ENCODE assay signal across 24 cellular contexts in genomic region chr3:21914451-21914850, GRCh38.
"Had no signal": no experiment of that assay in that cellular context is flagged by ENCODE, and none has a peak within 500 bp of the region (broad histone marks: within the 10 kb centered on the region; RNA-seq: fewer than 3 reads in every experiment).

No MANE protein-coding gene starts in this region.

- H3K79me2 ChIP-seq: hepatocyte had no signal

- H3K4me2 ChIP-seq: hepatocyte had no signal

- H3K9me3 Mint-ChIP-seq: dendritic cell treated with granulocyte-macrophage colony-stimulating factor and Interleukin-4, amounts not matched to agents 40 ng/mL and 50 ng/mL, for 4 days; nephron progenitor cell; stimulated activated naive CD8-positive, alpha-beta T cell treated with anti-CD3 and anti-CD28 coated beads, Interleukin-15, amount 100 ng/mL, for 72 hours had no signal

- H3K4me1 ChIP-seq: pancreas, psoas muscle, right atrium auricular region, tibial artery had no signal

- H3K27ac ChIP-seq: cardiac muscle cell, hepatocyte, pancreas, psoas muscle, right atrium auricular region, skin epidermis, tibial artery had no signal

- H3K36me3 ChIP-seq: cardiac muscle cell, pancreas, right atrium auricular region, tibial artery had no signal

- H3K36me3 Mint-ChIP-seq: activated naive CD8-positive, alpha-beta T cell; immature natural killer cell; stimulated activated effector memory CD8-positive, alpha-beta T cell treated with anti-CD3 and anti-CD28 coated beads, Interleukin-12 subunit alpha, Interleukin-12 subunit beta, amount 100 ng/mL, for 72 hours had no signal

- H3K4me3 ChIP-seq: cardiac muscle cell, hepatocyte, pancreas, psoas muscle, right atrium auricular region, skin epidermis, tibial artery had no signal

- H3K4me1 Mint-ChIP-seq: activated T-helper 17 cell treated with anti-CD3 and anti-CD28 coated beads, Interleukin-2, amount 50 U/mL, for 72 hours; immature natural killer cell; nephron progenitor cell; stimulated activated effector memory CD8-positive, alpha-beta T cell treated with anti-CD3 and anti-CD28 coated beads, Interleukin-12 subunit alpha, Interleukin-12 subunit beta, amount 100 ng/mL, for 72 hours; stimulated activated naive CD8-positive, alpha-beta T cell treated with anti-CD3 and anti-CD28 coated beads, Interleukin-15, amount 100 ng/mL, for 72 hours had no signal

- H2AFZ ChIP-seq: hepatocyte had no signal

- H3K4me3 Mint-ChIP-seq: activated naive CD8-positive, alpha-beta T cell; activated T-cell treated with anti-CD3 and anti-CD28 coated beads, Interleukin-2, amount 50 U/mL, for 24 hours; activated T-helper 17 cell treated with anti-CD3 and anti-CD28 coated beads, Interleukin-2, amount 50 U/mL, for 72 hours; dendritic cell treated with granulocyte-macrophage colony-stimulating factor and Interleukin-4, amounts not matched to agents 40 ng/mL and 50 ng/mL, for 4 days; immature natural killer cell; nephron progenitor cell; stimulated activated effector memory CD8-positive, alpha-beta T cell treated with anti-CD3 and anti-CD28 coated beads, Interleukin-12 subunit alpha, Interleukin-12 subunit beta, amount 100 ng/mL, for 72 hours; stimulated activated naive CD8-positive, alpha-beta T cell treated with anti-CD3 and anti-CD28 coated beads, Interleukin-15, amount 100 ng/mL, for 72 hours had no signal

- H3K27ac Mint-ChIP-seq: activated naive CD8-positive, alpha-beta T cell; activated T-cell treated with anti-CD3 and anti-CD28 coated beads, Interleukin-2, amount 50 U/mL, for 24 hours; activated T-helper 17 cell treated with anti-CD3 and anti-CD28 coated beads, Interleukin-2, amount 50 U/mL, for 72 hours; dendritic cell treated with granulocyte-macrophage colony-stimulating factor and Interleukin-4, amounts not matched to agents 40 ng/mL and 50 ng/mL, for 4 days; immature natural killer cell; nephron progenitor cell; stimulated activated effector memory CD8-positive, alpha-beta T cell treated with anti-CD3 and anti-CD28 coated beads, Interleukin-12 subunit alpha, Interleukin-12 subunit beta, amount 100 ng/mL, for 72 hours; stimulated activated naive CD8-positive, alpha-beta T cell treated with anti-CD3 and anti-CD28 coated beads, Interleukin-15, amount 100 ng/mL, for 72 hours had no signal

- H3K27me3 ChIP-seq: cardiac muscle cell, hepatocyte, pancreas, right atrium auricular region, tibial artery had no signal

- H3K27me3 Mint-ChIP-seq: activated naive CD8-positive, alpha-beta T cell; activated T-cell treated with anti-CD3 and anti-CD28 coated beads, Interleukin-2, amount 50 U/mL, for 24 hours; activated T-helper 17 cell treated with anti-CD3 and anti-CD28 coated beads, Interleukin-2, amount 50 U/mL, for 72 hours; dendritic cell treated with granulocyte-macrophage colony-stimulating factor and Interleukin-4, amounts not matched to agents 40 ng/mL and 50 ng/mL, for 4 days; stimulated activated naive CD8-positive, alpha-beta T cell treated with anti-CD3 and anti-CD28 coated beads, Interleukin-15, amount 100 ng/mL, for 72 hours had no signal

- ATAC-seq: activated T-helper 17 cell treated with anti-CD3 and anti-CD28 coated beads, Interleukin-2, amount 50 U/mL, for 72 hours; left ventricle myocardium superior; pancreas; psoas muscle; stimulated activated effector memory CD8-positive, alpha-beta T cell treated with anti-CD3 and anti-CD28 coated beads, Interleukin-12 subunit alpha, Interleukin-12 subunit beta, amount 100 ng/mL, for 72 hours; stimulated activated naive CD8-positive, alpha-beta T cell treated with anti-CD3 and anti-CD28 coated beads, Interleukin-15, amount 100 ng/mL, for 72 hours had no signal

- DNase-seq: activated CD4-positive, alpha-beta T cell treated with anti-CD3 and anti-CD28 coated beads for 1 hour; activated CD4-positive, alpha-beta T cell treated with anti-CD3 and anti-CD28 coated beads, Interleukin-2, amount 50 U/mL, for 1 hour; activated naive CD4-positive, alpha-beta T cell; activated T-cell treated with anti-CD3 and anti-CD28 coated beads, Interleukin-2, amount 50 U/mL, for 24 hours; amniotic stem cell; effector CD4-positive, alpha-beta T cell; glutamatergic neuron; immature natural killer cell; left ventricle myocardium superior; nephron progenitor cell; pancreas; psoas muscle; stimulated activated CD4-positive, alpha-beta T cell treated with anti-CD3 and anti-CD28 coated beads, Interleukin-2, amount 100 ng/mL, for 24 hours; stimulated activated naive CD8-positive, alpha-beta T cell treated with anti-CD3 and anti-CD28 coated beads, Interleukin-15, amount 100 ng/mL, for 72 hours; T-helper 9 cell; tibial artery had no signal

- H3K9me3 ChIP-seq: pancreas, psoas muscle, right atrium auricular region, tibial artery had no signal
